12 cellular contexts compared by ENCODE assay signal in genomic region chr15:28788649-28789400, GRCh38. TPM values are rescaled to one million over a fixed set of nuclear protein-coding genes. Genes with fewer than 3 reads are reported as not detected.
DNase-seq lines count a peak whose midpoint lies in the region; ATAC-seq and TF ChIP-seq lines count a peak whose summit lies in the region.
"Not testable (repeated sequence)": the region's sequence is repeated elsewhere in the genome, so short reads cannot be mapped to it uniquely, and the experiment has no call there.
"Had no signal": no experiment of that assay in that cellular context is flagged by ENCODE, and none has a peak within 500 bp of the region (broad histone marks: within the 10 kb centered on the region; RNA-seq: fewer than 3 reads in every experiment).

No MANE protein-coding gene starts in this region.

- TF ChIP-seq POLR2A in sigmoid colon (IDR thresholded peaks at IDR 0.05) = not testable (repeated sequence)

- peaks cover 0 to 12% of the 10 kb centered on the region in 2 donors for H3K4me1 ChIP-seq in left lung
- H3K4me1 ChIP-seq in sigmoid colon; aorta (ENCODE audit: control insufficient read depth in 1 of 2, insufficient read depth in 2 of 2, low read length in 2 of 2): not testable (repeated sequence)

- not testable (repeated sequence) for H3K9me3 ChIP-seq in left lung; sigmoid colon; aorta (ENCODE audit: control insufficient read depth, low read length)

- peak overlapping the region; percentile 43 for H3K4me3 Mint-ChIP-seq in central memory CD8-positive, alpha-beta T cell

- H3K27ac ChIP-seq in left lung, sigmoid colon: not testable (repeated sequence)
- peak overlapping the region; percentile 51 to 83 for H3K27ac ChIP-seq in aorta (ENCODE audit: low read depth in 1 of 2, low read length in 2 of 2)

- H3K36me3 ChIP-seq in left lung; sigmoid colon; aorta (ENCODE audit: control insufficient read depth in 1 of 2, insufficient read depth in 2 of 2, low read length in 1 of 2): not testable (repeated sequence)

- TF ChIP-seq CTCF in left lung (IDR thresholded peaks at IDR 0.05); sigmoid colon (IDR thresholded peaks at IDR 0.05): not testable (repeated sequence)

- not testable (repeated sequence) for H3K4me1 Mint-ChIP-seq in central memory CD8-positive, alpha-beta T cell

- H3K9me3 Mint-ChIP-seq in central memory CD8-positive, alpha-beta T cell = not testable (repeated sequence)

- not testable (repeated sequence) for TF ChIP-seq EP300 in sigmoid colon (IDR thresholded peaks at IDR 0.05)

- peak; percentile 1 for DNase-seq in ELF-1 (ENCODE audit: low read depth, low spot score)
- DNase-seq in NCI-H524 (lab: John Stamatoyannopoulos, UW) = peak; percentile 29 to 37
- DNase-seq in activated T-cell treated with anti-CD3 and anti-CD28 coated beads, Interleukin-2, amount 50 U/mL, for 1 hour = peak; percentile 18
- not testable (repeated sequence) for DNase-seq in central memory CD8-positive, alpha-beta T cell (ENCODE audit: low spot score in 2 of 2); left cardiac atrium; sigmoid colon
- DNase-seq in left lung = peak in 1 of 2 donors; percentile 42
- DNase-seq in aorta = peak in 1 of 2 donors; percentile 42

- H3K4me3 ChIP-seq in left lung = not testable (repeated sequence)
- peak overlapping the region in 3 of 4 donors; percentile 20 to 37 (median 36) for H3K4me3 ChIP-seq in sigmoid colon
- peak overlapping the region in 1 of 2 donors; percentile 61 for H3K4me3 ChIP-seq in aorta (ENCODE audit: low read length in 2 of 2)

- WGBS in sigmoid colon, 2 donors = 8 to 21% methylated on average over 44 to 45 of the region's 78 CpGs
- WGBS in aorta, 2 donors = 1 to 2% methylated on average over 28 to 44 of the region's 78 CpGs

- H3K27ac Mint-ChIP-seq in central memory CD8-positive, alpha-beta T cell (ENCODE audit: low read depth) = not testable (repeated sequence)

- intact Hi-C loops in left cardiac atrium (cut with DNase I); left lung (cut with DNase I); sigmoid colon (cut with DNase I); aorta (cut with DNase I): not testable (repeated sequence)

- ATAC-seq in central memory CD8-positive, alpha-beta T cell (replicated peaks; ENCODE audit: extremely low read depth, poor library complexity, severe bottlenecking) = not testable (repeated sequence)
- peak; percentile 88 to 92 for ATAC-seq in left cardiac atrium
- ATAC-seq in left lung = peak; percentile 63
- peak; percentile 80 for ATAC-seq in aorta (ENCODE audit: low FRiP score)

- H3K27me3 ChIP-seq in left lung (peaks cover 7 to 41% of the 10 kb centered on the region in 2 donors), sigmoid colon (peaks cover 3 to 19% (median 3%) of the 10 kb centered on the region in 3 donors)
- not testable (repeated sequence) for H3K27me3 ChIP-seq in aorta (ENCODE audit: control insufficient read depth in 1 of 2, insufficient read depth in 2 of 2, low read length in 1 of 2)

- H3K36me3 Mint-ChIP-seq in central memory CD8-positive, alpha-beta T cell (ENCODE audit: insufficient read depth) = not testable (repeated sequence)

- peaks cover 46% of the 10 kb centered on the region for H3K27me3 Mint-ChIP-seq in central memory CD8-positive, alpha-beta T cell

RNA-seq across cellular contexts. Expression of gene GOLGA6L7, which starts 59.6 kb away (rescaled TPM):
- not detected for total RNA-seq in left cardiac atrium
- not detected for total RNA-seq in left lung
- not detected for total RNA-seq in sigmoid colon
- under 1 TPM in 1 of 3 donors, not detected in 2; 0.60 TPM for polyA plus RNA-seq in sigmoid colon
- not detected for total RNA-seq in aorta
- not detected for polyA plus RNA-seq in aorta
- total RNA-seq: HT1080, mammary epithelial cell, myocyte, osteocyte had no signal
- polyA plus RNA-seq: mammary epithelial cell had no signal
